ENCODE assay signal across 8 cellular contexts in the genomic region with DNA sequence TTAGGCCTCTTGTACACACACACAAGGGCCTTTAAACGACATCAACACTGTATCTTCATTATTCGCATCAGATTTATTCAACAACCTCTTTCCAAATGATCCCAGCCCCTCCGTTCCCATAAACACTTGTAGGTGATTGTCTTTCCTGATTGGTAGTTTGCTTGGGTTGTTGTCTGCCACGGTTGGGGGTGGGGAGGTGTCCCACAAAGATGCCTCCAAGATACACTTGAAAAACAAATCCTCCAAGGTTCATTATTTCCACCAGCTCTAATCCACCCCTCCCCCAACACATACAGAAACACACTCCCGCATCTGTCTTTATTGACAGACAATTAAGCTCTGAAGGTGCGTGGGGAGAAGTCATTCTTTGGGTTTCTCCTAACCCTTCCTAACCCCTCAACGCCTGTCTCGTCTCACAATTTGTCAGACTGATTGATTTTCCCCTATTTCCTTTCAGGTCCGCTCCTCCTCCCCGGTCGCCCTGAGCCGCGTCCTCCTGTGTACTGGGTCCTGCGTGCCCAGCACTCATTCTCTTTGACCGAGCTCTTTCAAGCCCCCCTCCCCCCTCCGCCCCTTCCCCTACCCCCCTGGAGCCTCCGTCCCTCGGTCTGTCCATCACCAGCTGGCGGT. TPM values are rescaled to one million over a fixed set of nuclear protein-coding genes. Genes with fewer than 3 reads are reported as not detected.
DNase-seq lines count a peak whose midpoint lies in the region; ATAC-seq and TF ChIP-seq lines count a peak whose summit lies in the region.

No MANE protein-coding gene starts in this region.

- peak overlapping the region; percentile 69 for H3K9ac ChIP-seq in endocrine pancreas (ENCODE audit: control insufficient read depth, insufficient read depth, low read length)

- DNase-seq in Ammon's horn (ENCODE audit: low spot score) (peak; percentile 36), HK-2 (ENCODE audit: unreplicated experiment) (peak; percentile 24), WERI-Rb-1 (peak; percentile 34), upper lobe of left lung (no peak)

- 2 to 3% methylated on average over 18 to 19 of the region's 19 CpGs for WGBS in upper lobe of left lung, 2 donors

- H3K4me1 ChIP-seq in endocrine pancreas (ENCODE audit: control insufficient read depth, insufficient read depth, low read length) (peaks cover 39% of the 10 kb centered on the region), mononuclear cell (ENCODE audit: insufficient read depth, low read length) (peaks cover 43% of the 10 kb centered on the region), upper lobe of left lung (peaks cover 42 to 48% (median 47%) of the 10 kb centered on the region in 4 donors)

- H3K27ac ChIP-seq in WERI-Rb-1 (peak overlapping the region; percentile 50), upper lobe of left lung (peak overlapping the region; percentile 95 to 99 (median 98))

- no peak for TF ChIP-seq CTCF in WERI-Rb-1 (IDR thresholded peaks at IDR 0.05; ENCODE audit: low read depth, low read length)
- no peak for TF ChIP-seq CTCF in upper lobe of left lung (IDR thresholded peaks at IDR 0.05)

- no peak for TF ChIP-seq POLR2A in upper lobe of left lung (IDR thresholded peaks at IDR 0.05)

- no peak for TF ChIP-seq EP300 in upper lobe of left lung (IDR thresholded peaks at IDR 0.05)

- H3K4me3 ChIP-seq in WERI-Rb-1 (ENCODE audit: low read depth, low read length) (peak overlapping the region; percentile 69), endocrine pancreas (ENCODE audit: control insufficient read depth, insufficient read depth, low read length) (peak overlapping the region; percentile 95), mononuclear cell (ENCODE audit: low read length) (peak overlapping the region; percentile 61), upper lobe of left lung (peak overlapping the region; percentile 74 to 93 (median 84))

- ATAC-seq in upper lobe of left lung (ENCODE audit: low FRiP score in 2 of 2) (peak in 1 of 2 donors; percentile 3), HG02884 (IDR thresholded peaks at IDR 0.05; ENCODE audit: unreplicated experiment) (no peak), HG03432 (IDR thresholded peaks at IDR 0.05; ENCODE audit: unreplicated experiment) (no peak)

- H3K27me3 ChIP-seq in WERI-Rb-1 (ENCODE audit: insufficient read depth, low read depth, severe bottlenecking) (no peaks in the 10 kb centered on the region), endocrine pancreas (ENCODE audit: control insufficient read depth, insufficient read depth, low read length) (no peaks in the 10 kb centered on the region), mononuclear cell (ENCODE audit: insufficient read depth, low read length) (no peaks in the 10 kb centered on the region), upper lobe of left lung (no peaks in the 10 kb centered on the region)

- H3K9me3 ChIP-seq in WERI-Rb-1 (ENCODE audit: severe bottlenecking) (no peaks in the 10 kb centered on the region), endocrine pancreas (ENCODE audit: control insufficient read depth, low read length) (no peaks in the 10 kb centered on the region), mononuclear cell (ENCODE audit: low read depth, low read length) (no peaks in the 10 kb centered on the region), upper lobe of left lung (no peaks in the 10 kb centered on the region)

- H3K36me3 ChIP-seq in WERI-Rb-1 (peaks cover 3% of the 10 kb centered on the region; the same call in 1 of the 2 replicates), endocrine pancreas (ENCODE audit: control insufficient read depth, insufficient read depth, low read length) (no peaks in the 10 kb centered on the region), upper lobe of left lung (peaks cover 0 to 20% (median 4%) of the 10 kb centered on the region in 4 donors)

RNA-seq across cellular contexts. Expression of gene WDR26, which starts 1.4 kb away (rescaled TPM):
- total RNA-seq in mononuclear cell: 170 TPM
- total RNA-seq in upper lobe of left lung: 100 to 1,000 TPM in 3 of 6 donors, 10 to 100 TPM in 3; 75.8 to 145 (median 91.2) TPM

Comparison
In these comparisons a context has a peak if more than half of its experiments do, and no peak if none do; other contexts are left out.
1. DNase-seq: peak in Ammon's horn (single experiment), HK-2 (single experiment) and WERI-Rb-1 (single experiment); none in upper lobe of left lung (0 of 2).
2. Peak in every context shown above with its lines, with median percentiles within 50 percentile points of each other: H3K4me3 ChIP-seq.